ENCODE assay signal across 11 cellular contexts in the genomic region with DNA sequence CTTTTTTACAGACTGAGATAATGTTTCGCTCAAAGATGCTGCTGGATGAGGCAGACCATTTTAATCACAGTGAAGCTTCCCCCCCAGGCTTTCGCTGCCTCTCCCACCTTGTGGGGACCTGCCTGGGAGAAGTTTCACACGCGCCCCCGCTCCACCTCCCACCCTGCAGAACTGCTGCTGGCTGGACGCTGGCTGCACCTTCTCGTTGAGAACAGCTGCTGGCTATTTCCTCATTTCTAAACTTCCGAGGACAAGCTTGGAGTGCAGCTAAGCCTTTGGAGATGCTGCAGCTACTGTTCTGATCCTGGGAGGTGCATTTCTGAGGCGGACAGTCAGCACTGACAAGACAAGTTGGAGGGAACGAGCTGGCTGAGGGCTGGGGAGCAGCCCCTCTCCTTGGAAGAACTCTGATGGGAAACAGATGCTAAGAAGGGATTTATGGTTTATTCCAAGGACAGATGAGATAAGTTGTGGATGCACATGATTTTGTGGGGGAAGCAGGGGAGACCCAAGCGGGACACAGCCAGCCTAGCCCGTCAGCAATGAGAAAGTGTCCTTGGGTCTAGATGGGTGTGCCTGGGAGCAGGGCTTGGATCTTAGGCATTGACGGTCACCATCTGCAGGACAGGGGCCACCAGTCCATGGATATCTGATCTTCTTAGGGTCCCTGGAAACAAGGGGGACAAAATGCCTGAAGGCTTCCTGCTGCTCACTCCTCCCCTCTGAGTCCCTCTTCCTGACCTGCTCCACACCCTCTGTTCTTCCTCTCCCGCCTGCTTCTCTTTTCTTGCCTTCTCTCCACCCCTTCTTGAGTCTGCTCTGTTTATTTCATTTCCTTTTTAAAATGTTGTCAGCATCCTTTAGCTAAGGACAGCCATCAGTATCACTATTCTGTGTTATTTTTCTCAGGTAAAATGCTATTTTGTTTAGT.
DNase-seq lines count a peak whose midpoint lies in the region; ATAC-seq, FAIRE-seq and TF ChIP-seq lines count a peak whose summit lies in the region.
"Had no signal": no experiment of that assay in that cellular context is flagged by ENCODE, and none has a peak within 500 bp of the region (broad histone marks: within the 10 kb centered on the region; RNA-seq: fewer than 3 reads in every experiment).

No MANE protein-coding gene starts in this region.

- H3K4me2 ChIP-seq in HepG2 (ENCODE audit: low read depth, low read length), result no peak overlapping the region

- intact Hi-C loops in HepG2 (cut with micrococcal nuclease; ENCODE audit: unreplicated experiment), result no loop called here
- intact Hi-C loops in right lobe of liver (cut with DNase I), result no loop called here
- intact Hi-C loops in kidney (cut with DNase I), result no loop called here
- intact Hi-C loops in upper lobe of right lung (cut with DNase I), result no loop called here

- no peak for TF ChIP-seq RAD21 in HepG2 (CRISPR knock-in tag; IDR thresholded peaks at IDR 0.05)

- H2AFZ ChIP-seq in HepG2 (ENCODE audit: low read length), result no peak overlapping the region

- H3K4me3 ChIP-seq in HepG2 (replicated peaks in 1 of 3; ENCODE audit: insufficient read depth in 1 of 3, low read depth in 2 of 3, low read length in 3 of 3), result no peak overlapping the region
- H3K4me3 ChIP-seq in right lobe of liver, result no peak overlapping the region
- peak overlapping the region; percentile 1 to 2 for H3K4me3 ChIP-seq in kidney (ENCODE audit: low read length in 2 of 2)
- H3K4me3 ChIP-seq in upper lobe of right lung, result no peak overlapping the region
- H3K4me3 ChIP-seq: sigmoid colon had no signal

- no peaks in the 10 kb centered on the region for H3K36me3 ChIP-seq in HepG2 (replicated peaks in 1 of 2; ENCODE audit: control insufficient read depth in 1 of 2, insufficient read depth in 2 of 2, low read length in 2 of 2)
- H3K36me3 ChIP-seq in right lobe of liver, result no peaks in the 10 kb centered on the region
- no peaks in the 10 kb centered on the region for H3K36me3 ChIP-seq in kidney (ENCODE audit: control insufficient read depth in 1 of 2, insufficient read depth in 2 of 2, low read length in 2 of 2)
- H3K36me3 ChIP-seq in upper lobe of right lung, result no peaks in the 10 kb centered on the region
- H3K36me3 ChIP-seq: sigmoid colon had no signal

- H3K4me1 ChIP-seq in HepG2 (ENCODE audit: insufficient read depth, low read length) (peaks cover 15% of the 10 kb centered on the region), right lobe of liver (no peaks in the 10 kb centered on the region), kidney (ENCODE audit: control insufficient read depth in 1 of 2, insufficient read depth in 1 of 2, low read depth in 1 of 2, low read length in 2 of 2) (peaks cover 0 to 7% of the 10 kb centered on the region in 2 donors), upper lobe of right lung (no peaks in the 10 kb centered on the region)

- in situ Hi-C loops in HepG2 (cut with HindIII; ENCODE audit: extremely low pct_ligation_motif_present, low pct_unique_long_range_greater_than_20kb), result no loop called here

- no peak overlapping the region for H3K9ac ChIP-seq in HepG2 (ENCODE audit: insufficient read depth, low read depth, low read length)
- no peak overlapping the region for H3K9ac ChIP-seq in kidney (ENCODE audit: low read length in 2 of 2)

- 53% methylated on average over 13 of the region's 14 CpGs for WGBS in HepG2 (ENCODE audit: low lambda C conversion rate)
- 36% methylated on average over 5 of the region's 14 CpGs for WGBS in right lobe of liver (ENCODE audit: insufficient coverage, low coverage, low lambda C conversion rate, missing lambda C conversion rate)

- H3K9me3 ChIP-seq in HepG2 (ENCODE audit: low read length) (no peaks in the 10 kb centered on the region), right lobe of liver (no peaks in the 10 kb centered on the region), kidney (ENCODE audit: control insufficient read depth in 1 of 2, low read length in 2 of 2) (no peaks in the 10 kb centered on the region), upper lobe of right lung (no peaks in the 10 kb centered on the region)
- H3K9me3 ChIP-seq: sigmoid colon had no signal

- TF ChIP-seq POLR2A in HepG2 (IDR thresholded peaks at IDR 0.05; ENCODE audit: insufficient read depth in 1 of 2, low read depth in 2 of 2, low read length in 2 of 2) (no peak), right lobe of liver (IDR thresholded peaks at IDR 0.05) (no peak)

- BruUV-seq in HepG2 (replicated peaks; lab: Mats Ljungman, UMichigan), result no TSS peak

- no peaks in the 10 kb centered on the region for H3K79me2 ChIP-seq in HepG2 (ENCODE audit: insufficient read depth, low read length)

- POLR2A ChIA-PET in HepG2 (lab: Yijun Ruan, JAX), result no interaction called here

- H4K20me1 ChIP-seq in HepG2 (ENCODE audit: insufficient read depth, low read length), result no peaks in the 10 kb centered on the region

- DNase-seq in HepG2 (ENCODE audit: low spot score) (no peak), right lobe of liver (no peak), anterior cingulate cortex (lab: John Stamatoyannopoulos, UW) (peak in 38 of 58 donors; percentile 4 to 87 (median 36)), kidney (no peak), upper lobe of right lung (no peak), midbrain (lab: John Stamatoyannopoulos, UW) (no peak), AG08396 (ENCODE audit: low spot score) (no peak)
- DNase-seq: effector memory CD8-positive, alpha-beta T cell; NCI-H526 treated with DMSO at 0.1 percent for 48 hours; sigmoid colon had no signal

- FAIRE-seq in HepG2 (lab: Jason Lieb, UNC) (no peak), kidney (lab: Jason Lieb, UNC) (no peak)

- ATAC-seq in HepG2 (peak; percentile 55), right lobe of liver (no peak), upper lobe of right lung (peak; percentile 52), GM19452 (IDR thresholded peaks at IDR 0.05; ENCODE audit: unreplicated experiment) (no peak)
- ATAC-seq: effector memory CD8-positive, alpha-beta T cell had no signal

- H3K27ac ChIP-seq in HepG2 (ENCODE audit: extremely low read length, insufficient read depth, low read length) (no peak overlapping the region), right lobe of liver (no peak overlapping the region), kidney (ENCODE audit: low read depth in 2 of 2, low read length in 2 of 2) (peak overlapping the region in 1 of 2 donors; percentile 16), upper lobe of right lung (no peak overlapping the region)
- H3K27ac ChIP-seq: sigmoid colon had no signal

- H3K27me3 ChIP-seq in HepG2 (ENCODE audit: control insufficient read depth in 1 of 2, insufficient read depth in 2 of 2, low read length in 2 of 2) (peaks cover 0 to 12% of the 10 kb centered on the region in 2 experiments; a peak in 1 of 5 replicates), right lobe of liver (no peaks in the 10 kb centered on the region), upper lobe of right lung (no peaks in the 10 kb centered on the region)
- H3K27me3 ChIP-seq: sigmoid colon had no signal

- no peak for TF ChIP-seq CTCF in HepG2 (CRISPR knock-in tag; IDR thresholded peaks at IDR 0.05)
- no peak for TF ChIP-seq CTCF in right lobe of liver (IDR thresholded peaks at IDR 0.05)
- no peak for TF ChIP-seq CTCF in kidney (IDR thresholded peaks at IDR 0.05; ENCODE audit: borderline replicate concordance, extremely low read depth, insufficient read depth)
- TF ChIP-seq CTCF in upper lobe of right lung (IDR thresholded peaks at IDR 0.05), result no peak

- CTCF ChIA-PET in HepG2 (lab: Yijun Ruan, JAX; ENCODE audit: low intra/inter-chr PET ratio, low total read pairs), result no interaction called here

- no peak for TF ChIP-seq EP300 in HepG2 (IDR thresholded peaks at IDR 0.05; ENCODE audit: low read depth in 2 of 2, low read length in 2 of 2)
- no peak for TF ChIP-seq EP300 in HepG2 (CRISPR knock-in tag; IDR thresholded peaks at IDR 0.05; ENCODE audit: borderline replicate concordance)

TF ChIP-seq in HepG2, 621 proteins besides CTCF, POLR2A, EP300 and RAD21 (continues in another document):
- TF ChIP-seq ISX (CRISPR knock-in tag; conservative IDR thresholded peaks at IDR 0.05) (no peak), FOSL2 (CRISPR knock-in tag; IDR thresholded peaks at IDR 0.05) (no peak), ZNF737 (CRISPR knock-in tag; IDR thresholded peaks at IDR 0.05; ENCODE audit: borderline replicate concordance) (no peak), BRCA1 (CRISPR knock-in tag; IDR thresholded peaks at IDR 0.05) (no peak), EED (CRISPR knock-in tag; IDR thresholded peaks at IDR 0.05) (no peak), ZNF766 (CRISPR knock-in tag; IDR thresholded peaks at IDR 0.05; ENCODE audit: borderline replicate concordance) (no peak), ZNF251 (CRISPR knock-in tag; IDR thresholded peaks at IDR 0.05) (no peak), HNF4A (CRISPR knock-in tag; IDR thresholded peaks at IDR 0.05) (no peak)
- TF ChIP-seq, protein P1, sequence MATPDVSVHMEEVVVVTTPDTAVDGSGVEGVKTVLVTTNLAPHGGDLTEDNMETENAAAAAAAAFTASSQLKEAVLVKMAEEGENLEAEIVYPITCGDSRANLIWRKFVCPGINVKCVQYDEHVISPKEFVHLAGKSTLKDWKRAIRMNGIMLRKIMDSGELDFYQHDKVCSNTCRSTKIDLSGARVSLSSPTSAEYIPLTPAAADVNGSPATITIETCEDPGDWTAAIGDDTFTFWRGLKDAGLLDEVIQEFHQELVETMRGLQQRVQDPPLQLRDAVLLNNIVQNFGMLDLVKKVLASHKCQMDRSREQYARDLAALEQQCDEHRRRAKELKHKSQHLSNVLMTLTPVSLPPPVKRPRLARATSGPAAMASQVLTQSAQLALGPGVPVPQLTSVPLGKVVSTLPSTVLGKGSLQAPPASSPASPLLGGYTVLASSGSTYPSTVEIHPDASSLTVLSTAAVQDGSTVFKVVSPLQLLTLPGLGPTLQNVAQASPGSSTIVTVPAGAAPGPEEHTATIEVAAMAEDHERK (CRISPR knock-in tag; IDR thresholded peaks at IDR 0.05; ENCODE audit: low read depth), result no peak

Comparison
In these comparisons a context has a peak if more than half of its experiments do, and no peak if none do; other contexts are left out.
1. ATAC-seq: peak in HepG2 (single experiment) and upper lobe of right lung (single experiment); none in right lobe of liver (0 of 4) and GM19452 (single experiment).
2. DNase-seq: peak in anterior cingulate cortex (38 of 58); none in HepG2 (single experiment), right lobe of liver (0 of 3), kidney (single experiment), upper lobe of right lung (single experiment), midbrain (single experiment) and AG08396 (single experiment).
3. H3K4me3 ChIP-seq: peak in kidney (2 of 2); none in HepG2 (0 of 3), right lobe of liver (0 of 3) and upper lobe of right lung (single experiment).